9 cellular contexts compared by ENCODE assay signal in the genomic region with DNA sequence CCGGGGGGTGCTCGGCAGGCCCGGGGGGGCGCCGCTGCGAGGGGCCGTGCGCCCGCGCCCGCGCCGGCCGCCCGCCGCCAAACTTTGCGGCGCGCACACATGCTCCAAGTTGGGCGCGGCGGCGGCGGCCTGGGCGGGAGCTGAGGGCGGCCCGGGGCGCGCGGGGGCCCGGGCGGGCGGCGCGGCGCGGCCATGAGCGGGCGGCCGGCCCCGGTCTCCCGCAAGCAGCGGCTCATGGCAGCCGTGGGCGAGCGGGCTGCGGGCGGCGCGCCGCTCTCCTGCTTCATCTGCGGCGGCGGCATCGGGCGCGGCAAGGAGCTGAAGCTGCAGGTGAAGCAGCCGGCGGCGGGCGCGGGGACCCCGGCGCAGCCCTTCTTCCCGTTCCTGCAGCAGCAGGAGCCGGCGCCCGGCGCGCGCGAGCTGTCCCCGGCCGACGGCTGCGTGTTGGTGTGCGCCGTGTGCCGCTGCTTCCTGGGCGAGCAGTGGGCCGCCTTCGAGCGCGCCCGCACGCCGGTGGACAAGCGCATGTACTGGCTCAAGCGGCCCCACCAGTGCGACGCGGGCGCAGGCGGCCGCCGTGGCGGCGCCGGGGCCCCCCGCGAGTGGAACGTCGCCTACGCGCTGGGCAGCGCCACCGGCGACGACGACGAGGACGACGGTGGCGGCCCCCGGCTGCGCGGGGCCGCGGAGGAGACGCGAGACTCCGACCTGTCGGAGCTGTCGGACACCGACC. TPM values are rescaled to one million over a fixed set of nuclear protein-coding genes. Genes with fewer than 3 reads are reported as not detected.
DNase-seq lines count a peak whose midpoint lies in the region; ATAC-seq and TF ChIP-seq lines count a peak whose summit lies in the region.
"Had no signal": no experiment of that assay in that cellular context is flagged by ENCODE, and none has a peak within 500 bp of the region (broad histone marks: within the 10 kb centered on the region; RNA-seq: fewer than 3 reads in every experiment).

No MANE protein-coding gene starts in this region.

- no peak for ATAC-seq in HG03378 (IDR thresholded peaks at IDR 0.05; ENCODE audit: unreplicated experiment)
- ATAC-seq in GM18873 (IDR thresholded peaks at IDR 0.05; ENCODE audit: low FRiP score, unreplicated experiment), result no peak

- TF ChIP-seq EP300 in suprapubic skin (IDR thresholded peaks at IDR 0.05), result no peak

- WGBS in suprapubic skin, result under 1% methylated on average over 37 of the region's 125 CpGs

- H3K27me3 ChIP-seq in suprapubic skin, result peaks cover 16% of the 10 kb centered on the region

- H3K9me3 ChIP-seq in suprapubic skin, result no peaks in the 10 kb centered on the region

- no peak for TF ChIP-seq CTCF in suprapubic skin (IDR thresholded peaks at IDR 0.05)

- H3K4me3 ChIP-seq in iPS-11a (ENCODE audit: low read depth, low read length) (peak overlapping the region; percentile 24), suprapubic skin (peak overlapping the region; percentile 62)

- peak in 2 of 3 experiments; percentile 48 to 57 for DNase-seq in NCI-H1417 (lab: John Stamatoyannopoulos, UW)
- DNase-seq in NCI-H1417 treated with DMSO at 0.1 percent for 48 hours (lab: John Stamatoyannopoulos, UW), result no peak
- DNase-seq in UCSD-AML1 (lab: John Stamatoyannopoulos, UW; ENCODE audit: unreplicated experiment), result peak; percentile 27
- no peak for DNase-seq in suprapubic skin (ENCODE audit: low spot score in 2 of 2)
- no peak for DNase-seq in stimulated activated CD8-positive, alpha-beta memory T cell treated with anti-CD3 and anti-CD28 coated beads, Interleukin-4, amount 100 ng/mL, for 48 hours

- no peak overlapping the region for H3K27ac ChIP-seq in suprapubic skin
- H3K27ac ChIP-seq: C4-2B had no signal

- H3K4me1 ChIP-seq in suprapubic skin, result peaks cover 89% of the 10 kb centered on the region

- no peak for TF ChIP-seq POLR2A in suprapubic skin (IDR thresholded peaks at IDR 0.05)

- H3K36me3 ChIP-seq in suprapubic skin, result no peaks in the 10 kb centered on the region

RNA-seq across cellular contexts. Expression of a gene that starts 57.2 kb away (rescaled TPM):
- not detected for total RNA-seq in suprapubic skin

Comparison
In these comparisons a context has a peak if more than half of its experiments do, and no peak if none do; other contexts are left out.
1. DNase-seq: peak in NCI-H1417 (2 of 3) and UCSD-AML1 (single experiment); none in NCI-H1417 treated with DMSO at 0.1 percent for 48 hours (single experiment), suprapubic skin (0 of 2) and stimulated activated CD8-positive, alpha-beta memory T cell treated with anti-CD3 and anti-CD28 coated beads, Interleukin-4, amount 100 ng/mL, for 48 hours (single experiment).